ENCODE assay signal across 8 cellular contexts in the genomic region with DNA sequence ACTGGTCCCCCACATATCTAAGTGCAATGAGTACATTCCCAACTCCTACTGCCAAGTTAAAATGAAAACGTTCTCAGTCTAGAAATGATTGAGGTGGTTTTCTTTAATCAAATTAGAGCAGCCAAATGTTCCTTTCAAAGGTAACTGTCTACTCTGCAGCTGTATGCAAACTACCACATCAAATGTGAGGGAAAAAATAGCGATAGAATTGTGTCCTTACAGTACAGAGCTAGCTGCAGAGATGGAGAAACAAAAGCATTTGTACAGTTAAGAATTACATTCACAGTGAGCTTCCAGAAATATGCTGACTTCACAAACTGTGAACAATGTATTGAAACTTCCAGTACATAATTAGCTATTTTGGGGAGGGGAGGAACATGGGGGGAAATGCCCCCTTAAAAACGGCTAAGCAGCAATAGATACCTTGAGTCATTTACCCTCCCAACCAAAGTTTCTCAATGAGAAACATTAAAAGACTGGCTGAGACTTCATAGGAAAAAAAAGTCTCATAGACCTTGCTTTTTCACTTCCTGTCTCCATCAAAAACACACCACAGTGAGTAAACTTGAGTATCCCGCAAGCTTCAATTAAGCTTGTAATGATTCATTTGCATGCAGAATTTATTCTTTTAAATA. TPM values are rescaled to one million over a fixed set of nuclear protein-coding genes. Genes with fewer than 3 reads are reported as not detected.
DNase-seq lines count a peak whose midpoint lies in the region; ATAC-seq and TF ChIP-seq lines count a peak whose summit lies in the region.

No MANE protein-coding gene starts in this region.

- peak; percentile 56 for ATAC-seq in GM19324 (IDR thresholded peaks at IDR 0.05; ENCODE audit: low FRiP score, unreplicated experiment)
- ATAC-seq in HG03175 (IDR thresholded peaks at IDR 0.05; ENCODE audit: unreplicated experiment), result peak; percentile 47
- peak in 2 of 3 donors; percentile 41 to 44 for ATAC-seq in natural killer cell

- H3K9me3 Mint-ChIP-seq in T-helper 1 cell treated with Interleukin-12 subunit alpha and Interleukin-12 subunit beta and Interleukin-4 antibody, amounts not matched to agents 30 μg/mL and 1 μg/mL, for 36 hours, result peaks cover 15% of the 10 kb centered on the region
- H3K9me3 Mint-ChIP-seq in natural killer cell, result peaks cover 0 to 8% of the 10 kb centered on the region in 2 donors

- intact Hi-C loops in natural killer cell (cut with micrococcal nuclease) (no loop called here), vagina (cut with DNase I) (no loop called here)

- H3K27me3 Mint-ChIP-seq in T-helper 1 cell treated with Interleukin-12 subunit alpha and Interleukin-12 subunit beta and Interleukin-4 antibody, amounts not matched to agents 30 μg/mL and 1 μg/mL, for 36 hours (ENCODE audit: low read depth), result no peaks in the 10 kb centered on the region
- no peaks in the 10 kb centered on the region for H3K27me3 Mint-ChIP-seq in natural killer cell (ENCODE audit: low read depth in 2 of 2)

- peak overlapping the region; percentile 84 for H3K27ac Mint-ChIP-seq in T-helper 1 cell treated with Interleukin-12 subunit alpha and Interleukin-12 subunit beta and Interleukin-4 antibody, amounts not matched to agents 30 μg/mL and 1 μg/mL, for 36 hours
- peak overlapping the region; percentile 18 to 65 for H3K27ac Mint-ChIP-seq in natural killer cell

- peaks cover 0 to 4% of the 10 kb centered on the region in 2 donors for H3K36me3 ChIP-seq in vagina

- TF ChIP-seq POLR2A in vagina (IDR thresholded peaks at IDR 0.05), result no peak

- H3K27ac ChIP-seq in vagina, result no peak overlapping the region

- peaks cover 72% of the 10 kb centered on the region for H3K4me1 Mint-ChIP-seq in T-helper 1 cell treated with Interleukin-12 subunit alpha and Interleukin-12 subunit beta and Interleukin-4 antibody, amounts not matched to agents 30 μg/mL and 1 μg/mL, for 36 hours (ENCODE audit: low read depth)
- peaks cover 50 to 58% of the 10 kb centered on the region in 2 donors for H3K4me1 Mint-ChIP-seq in natural killer cell

- peaks cover 37% of the 10 kb centered on the region for H3K36me3 Mint-ChIP-seq in T-helper 1 cell treated with Interleukin-12 subunit alpha and Interleukin-12 subunit beta and Interleukin-4 antibody, amounts not matched to agents 30 μg/mL and 1 μg/mL, for 36 hours (ENCODE audit: low read depth)
- peaks cover 13% of the 10 kb centered on the region for H3K36me3 Mint-ChIP-seq in natural killer cell

- peaks cover 29% of the 10 kb centered on the region for H3K4me1 ChIP-seq in vagina

- no peak for TF ChIP-seq CTCF in AG10803 (conservative IDR thresholded peaks at IDR 0.05; ENCODE audit: low read length)
- no peak for TF ChIP-seq CTCF in natural killer cell (IDR thresholded peaks at IDR 0.05)
- TF ChIP-seq CTCF in vagina (IDR thresholded peaks at IDR 0.05), result no peak

- peak overlapping the region; percentile 61 for H3K4me3 Mint-ChIP-seq in T-helper 1 cell treated with Interleukin-12 subunit alpha and Interleukin-12 subunit beta and Interleukin-4 antibody, amounts not matched to agents 30 μg/mL and 1 μg/mL, for 36 hours
- no peak overlapping the region for H3K4me3 Mint-ChIP-seq in natural killer cell

- DNase-seq in AG10803 (ENCODE audit: low read depth) (peak; percentile 39), natural killer cell (no peak), amygdala (lab: John Stamatoyannopoulos, UW) (no peak), NCI-H510A treated with DMSO at 0.1 percent for 48 hours (lab: John Stamatoyannopoulos, UW) (no peak), vagina (ENCODE audit: extremely low spot score in 2 of 2) (no peak)

- H3K4me3 ChIP-seq in AG10803 (ENCODE audit: low read length) (no peak overlapping the region), vagina (no peak overlapping the region)

- no peaks in the 10 kb centered on the region for H3K27me3 ChIP-seq in vagina

- H3K9me3 ChIP-seq in vagina, result no peaks in the 10 kb centered on the region

RNA-seq across cellular contexts. Expression of gene CDK6, which starts 22.9 kb away (rescaled TPM):
- total RNA-seq in natural killer cell, result 10 to 100 TPM; 41.1 to 46.3 (median 45.1) TPM
- 20.6 TPM for total RNA-seq in vagina
